Comparison of ENCODE assay signal across 8 cellular contexts in genomic region chr5:160119905-160120266, GRCh38. TPM values are rescaled to one million over a fixed set of nuclear protein-coding genes. Genes with fewer than 3 reads are reported as not detected.
DNase-seq lines count a peak whose midpoint lies in the region; ATAC-seq and TF ChIP-seq lines count a peak whose summit lies in the region.

No MANE protein-coding gene starts in this region.

- no peak for DNase-seq in brain microvascular endothelial cell
- no peak for DNase-seq in trophoblast cell
- DNase-seq in erythroblast (lab: John Stamatoyannopoulos, UW), result no peak
- no peak for DNase-seq in NCI-H146 treated with DMSO at 0.1 percent for 48 hours (lab: John Stamatoyannopoulos, UW; ENCODE audit: unreplicated experiment)
- DNase-seq in MV-4-11 (lab: John Stamatoyannopoulos, UW), result no peak
- no peak for DNase-seq in COLO829 (ENCODE audit: low spot score)

- H3K4me3 ChIP-seq in brain microvascular endothelial cell (ENCODE audit: low read depth, low read length) (no peak overlapping the region), trophoblast cell (ENCODE audit: low read depth, low read length) (no peak overlapping the region)

- no peak for TF ChIP-seq POLR2A in erythroblast (IDR thresholded peaks at IDR 0.05; ENCODE audit: low read length)

- H3K79me2 ChIP-seq in trophoblast cell (ENCODE audit: control insufficient read depth, insufficient read depth, low read length, poor library complexity), result peaks cover 9% of the 10 kb centered on the region

- peaks cover 0 to 5% of the 10 kb centered on the region in 2 experiments for H3K4me1 ChIP-seq in trophoblast cell (ENCODE audit: control insufficient read depth in 1 of 2, insufficient read depth in 2 of 2, low read length in 2 of 2)

- H3K9ac ChIP-seq in trophoblast cell (ENCODE audit: low read length), result no peak overlapping the region

- no peak overlapping the region for H4K91ac ChIP-seq in trophoblast cell (ENCODE audit: low read depth, low read length)

- no peak overlapping the region for H2BK12ac ChIP-seq in trophoblast cell (ENCODE audit: low read length)

- H2BK120ac ChIP-seq in trophoblast cell (ENCODE audit: insufficient read depth, low read length, poor library complexity), result no peak overlapping the region

- H3K36me3 ChIP-seq in brain microvascular endothelial cell (replicated peaks) (peaks cover 7% of the 10 kb centered on the region), trophoblast cell (ENCODE audit: control insufficient read depth in 1 of 2, insufficient read depth in 2 of 2, low read length in 2 of 2) (peaks cover 2 to 12% of the 10 kb centered on the region in 2 experiments)

- ATAC-seq in GM18870 (IDR thresholded peaks at IDR 0.05; ENCODE audit: unreplicated experiment), result peak; percentile 5
- ATAC-seq in HG03045 (IDR thresholded peaks at IDR 0.05; ENCODE audit: unreplicated experiment), result peak; percentile 2

- H3K27ac ChIP-seq in brain microvascular endothelial cell (no peak overlapping the region), trophoblast cell (ENCODE audit: low read depth, low read length) (no peak overlapping the region)

- no peaks in the 10 kb centered on the region for H3K9me3 ChIP-seq in trophoblast cell (ENCODE audit: insufficient read depth, low read depth, low read length)

- H2AK5ac ChIP-seq in trophoblast cell (ENCODE audit: low read length), result no peak overlapping the region

- no peak overlapping the region for H3K4ac ChIP-seq in trophoblast cell (ENCODE audit: low read depth, low read length)

- peak; percentile 24 for TF ChIP-seq CTCF in brain microvascular endothelial cell (IDR thresholded peaks at IDR 0.05; ENCODE audit: low read depth, low read length, missing control alignments)

- peaks cover 7% of the 10 kb centered on the region for H3K79me1 ChIP-seq in trophoblast cell (ENCODE audit: low read length)

- H3K27me3 ChIP-seq in brain microvascular endothelial cell (replicated peaks), result no peaks in the 10 kb centered on the region
- no peaks in the 10 kb centered on the region for H3K27me3 ChIP-seq in trophoblast cell (ENCODE audit: insufficient read depth, low read length)

- no CpG with 5 or more reads among the region's 12 CpGs for WGBS in trophoblast cell (ENCODE audit: extremely low coverage, insufficient coverage, insufficient read length)

- H3K18ac ChIP-seq in trophoblast cell (ENCODE audit: low read length), result no peak overlapping the region

- no peak overlapping the region for H2BK5ac ChIP-seq in trophoblast cell (ENCODE audit: low read depth, low read length, poor library complexity)

- no peak overlapping the region for H3K14ac ChIP-seq in trophoblast cell (ENCODE audit: low read length)

- no peak overlapping the region for H3K23ac ChIP-seq in trophoblast cell (ENCODE audit: low read length)

- H4K12ac ChIP-seq in trophoblast cell (ENCODE audit: low read depth, low read length), result no peak overlapping the region

- H4K8ac ChIP-seq in trophoblast cell (ENCODE audit: low read depth, low read length), result no peak overlapping the region

- peak overlapping the region; percentile 66 for H2AFZ ChIP-seq in trophoblast cell (ENCODE audit: insufficient read depth, low read length, poor library complexity)

- in situ Hi-C loops in brain microvascular endothelial cell (cut with HindIII; ENCODE audit: low pct_ligation_motif_present, low sequenced_read_pairs), result no loop called here

- H3K4me2 ChIP-seq in trophoblast cell (ENCODE audit: low read length), result peak overlapping the region; percentile 46

RNA-seq across cellular contexts. Expression of gene PWWP2A, which starts 0.6 kb away (rescaled TPM):
- 9.4 and 10.9 TPM in 2 replicates for polyA plus RNA-seq in trophoblast cell (2013)
